Comparison of ENCODE assay signal across 13 cellular contexts in genomic region chr9:92739346-92740014, GRCh38. TPM values are rescaled to one million over a fixed set of nuclear protein-coding genes. Genes with fewer than 3 reads are reported as not detected.
DNase-seq lines count a peak whose midpoint lies in the region; ATAC-seq and TF ChIP-seq lines count a peak whose summit lies in the region.
"Had no signal": no experiment of that assay in that cellular context is flagged by ENCODE, and none has a peak within 500 bp of the region (broad histone marks: within the 10 kb centered on the region; RNA-seq: fewer than 3 reads in every experiment).

No MANE protein-coding gene starts in this region.

- peak overlapping the region in 1 of 5 donors; percentile 32 for H3K9ac ChIP-seq in subcutaneous abdominal adipose tissue (ENCODE audit: low read length in 5 of 5)
- H3K9ac ChIP-seq: SK-N-SH had no signal

- peaks cover 3% of the 10 kb centered on the region for H3K27me3 Mint-ChIP-seq in brain
- no peaks in the 10 kb centered on the region for H3K27me3 Mint-ChIP-seq in activated T-helper 1 cell treated with anti-CD3 and anti-CD28 coated beads, Interleukin-12 subunit alpha, Interleukin-12 subunit beta, Interleukin-2, Interleukin-4 antibody, amounts not matched to agents 30 ng/mL and 10 ng/mL and 1 ng/mL, durations not matched to agents 14 hours and 24 hours and 36 hours (ENCODE audit: insufficient read depth)

- H3K9me3 ChIP-seq in lower lobe of right lung (no peaks in the 10 kb centered on the region), subcutaneous abdominal adipose tissue (ENCODE audit: control insufficient read depth in 5 of 5, low read length in 5 of 5) (no peaks in the 10 kb centered on the region)
- H3K9me3 ChIP-seq: SK-N-SH had no signal

- ATAC-seq in lower lobe of right lung: no peak
- no peak for ATAC-seq in HG03135 (IDR thresholded peaks at IDR 0.05; ENCODE audit: unreplicated experiment)

- H3K4me1 Mint-ChIP-seq in brain: peaks cover 70% of the 10 kb centered on the region
- peaks cover 39% of the 10 kb centered on the region for H3K4me1 Mint-ChIP-seq in activated T-helper 1 cell treated with anti-CD3 and anti-CD28 coated beads, Interleukin-12 subunit alpha, Interleukin-12 subunit beta, Interleukin-2, Interleukin-4 antibody, amounts not matched to agents 30 ng/mL and 10 ng/mL and 1 ng/mL, durations not matched to agents 14 hours and 24 hours and 36 hours (ENCODE audit: low read depth)

- intact Hi-C loops in lower lobe of right lung (cut with DNase I): no loop called here
- intact Hi-C loops in activated T-helper 1 cell treated with anti-CD3 and anti-CD28 coated beads, Interleukin-12 subunit alpha, Interleukin-12 subunit beta, Interleukin-2, Interleukin-4 antibody, amounts not matched to agents 30 ng/mL and 10 ng/mL and 1 ng/mL, durations not matched to agents 14 hours and 24 hours and 36 hours (cut with micrococcal nuclease): no loop called here

- no peaks in the 10 kb centered on the region for H3K27me3 ChIP-seq in lower lobe of right lung (ENCODE audit: low read depth)
- H3K27me3 ChIP-seq in subcutaneous abdominal adipose tissue (ENCODE audit: control insufficient read depth in 5 of 5, insufficient read depth in 4 of 5, low read length in 5 of 5): no peaks in the 10 kb centered on the region

- H3K4me3 Mint-ChIP-seq in brain: no peak overlapping the region
- H3K4me3 Mint-ChIP-seq in activated T-helper 1 cell treated with anti-CD3 and anti-CD28 coated beads, Interleukin-12 subunit alpha, Interleukin-12 subunit beta, Interleukin-2, Interleukin-4 antibody, amounts not matched to agents 30 ng/mL and 10 ng/mL and 1 ng/mL, durations not matched to agents 14 hours and 24 hours and 36 hours: no peak overlapping the region

- H3K36me3 Mint-ChIP-seq in brain: peaks cover 14% of the 10 kb centered on the region
- H3K36me3 Mint-ChIP-seq in activated T-helper 1 cell treated with anti-CD3 and anti-CD28 coated beads, Interleukin-12 subunit alpha, Interleukin-12 subunit beta, Interleukin-2, Interleukin-4 antibody, amounts not matched to agents 30 ng/mL and 10 ng/mL and 1 ng/mL, durations not matched to agents 14 hours and 24 hours and 36 hours (ENCODE audit: low read depth): no peaks in the 10 kb centered on the region

- H3K36me3 ChIP-seq in lower lobe of right lung (no peaks in the 10 kb centered on the region), subcutaneous abdominal adipose tissue (ENCODE audit: control insufficient read depth in 5 of 5, insufficient read depth in 5 of 5, low read length in 5 of 5) (no peaks in the 10 kb centered on the region)

- no peak overlapping the region for H3K4me3 ChIP-seq in lower lobe of right lung
- no peak overlapping the region for H3K4me3 ChIP-seq in subcutaneous abdominal adipose tissue (ENCODE audit: low read depth in 1 of 5, low read length in 5 of 5)

- H3K4me1 ChIP-seq in lower lobe of right lung (peaks cover 79% of the 10 kb centered on the region), subcutaneous abdominal adipose tissue (ENCODE audit: control insufficient read depth in 5 of 5, insufficient read depth in 5 of 5, low read length in 5 of 5) (peaks cover 8 to 63% (median 59%) of the 10 kb centered on the region in 5 donors)

- peak; percentile 6 for DNase-seq in NOMO-1 treated with DMSO at 0.1 percent for 48 hours (lab: John Stamatoyannopoulos, UW; ENCODE audit: unreplicated experiment)
- DNase-seq in NOMO-1 treated with dmso at 0.1 percent for 144 hours (lab: John Stamatoyannopoulos, UW; ENCODE audit: unreplicated experiment): no peak
- no peak for DNase-seq in lower lobe of right lung
- no peak for DNase-seq in activated T-helper 1 cell treated with anti-CD3 and anti-CD28 coated beads, Interleukin-12 subunit alpha, Interleukin-12 subunit beta, Interleukin-2, Interleukin-4 antibody, amounts not matched to agents 30 ng/mL and 10 ng/mL and 1 ng/mL, durations not matched to agents 14 hours and 24 hours and 36 hours (ENCODE audit: low spot score)
- no peak for DNase-seq in iPS-NIHi11 (ENCODE audit: low spot score)
- DNase-seq: activated CD4-positive, alpha-beta T cell treated with anti-CD3 and anti-CD28 coated beads for 1 hour; activated gamma-delta T cell treated with Interleukin-2 at 50 U/mL for 16 hours; DMS153; SK-N-SH had no signal

- peak overlapping the region in 4 of 5 experiments; percentile 6 to 81 (median 40) for H3K27ac Mint-ChIP-seq in brain
- H3K27ac Mint-ChIP-seq in activated T-helper 1 cell treated with anti-CD3 and anti-CD28 coated beads, Interleukin-12 subunit alpha, Interleukin-12 subunit beta, Interleukin-2, Interleukin-4 antibody, amounts not matched to agents 30 ng/mL and 10 ng/mL and 1 ng/mL, durations not matched to agents 14 hours and 24 hours and 36 hours: no peak overlapping the region

- H3K27ac ChIP-seq in lower lobe of right lung (peak overlapping the region; percentile 63), subcutaneous abdominal adipose tissue (ENCODE audit: low read depth, low read length) (peak overlapping the region; percentile 34)
- H3K27ac ChIP-seq: 22Rv1 had no signal

- TF ChIP-seq CTCF in brain (conservative IDR thresholded peaks at IDR 0.05) (no peak), lower lobe of right lung (IDR thresholded peaks at IDR 0.05) (no peak)

- peaks cover 0 to 4% (median 0%) of the 10 kb centered on the region in 5 experiments for H3K9me3 Mint-ChIP-seq in brain
- H3K9me3 Mint-ChIP-seq in activated T-helper 1 cell treated with anti-CD3 and anti-CD28 coated beads, Interleukin-12 subunit alpha, Interleukin-12 subunit beta, Interleukin-2, Interleukin-4 antibody, amounts not matched to agents 30 ng/mL and 10 ng/mL and 1 ng/mL, durations not matched to agents 14 hours and 24 hours and 36 hours: no peaks in the 10 kb centered on the region

RNA-seq across cellular contexts. Expression of gene BICD2, which starts 25.2 kb away (rescaled TPM):
- polyA plus RNA-seq in brain (ENCODE audit: insufficient read depth, low read depth, low replicate concordance): 61.0 TPM
- 34.9 TPM for total RNA-seq in lower lobe of right lung
- total RNA-seq in activated T-helper 1 cell treated with anti-CD3 and anti-CD28 coated beads, Interleukin-12 subunit alpha, Interleukin-12 subunit beta, Interleukin-2, Interleukin-4 antibody, amounts not matched to agents 30 ng/mL and 10 ng/mL and 1 ng/mL, durations not matched to agents 14 hours and 24 hours and 36 hours: 28.9 and 29.4 TPM in 2 replicates
